30 cellular contexts compared by ENCODE assay signal in the genomic region with DNA sequence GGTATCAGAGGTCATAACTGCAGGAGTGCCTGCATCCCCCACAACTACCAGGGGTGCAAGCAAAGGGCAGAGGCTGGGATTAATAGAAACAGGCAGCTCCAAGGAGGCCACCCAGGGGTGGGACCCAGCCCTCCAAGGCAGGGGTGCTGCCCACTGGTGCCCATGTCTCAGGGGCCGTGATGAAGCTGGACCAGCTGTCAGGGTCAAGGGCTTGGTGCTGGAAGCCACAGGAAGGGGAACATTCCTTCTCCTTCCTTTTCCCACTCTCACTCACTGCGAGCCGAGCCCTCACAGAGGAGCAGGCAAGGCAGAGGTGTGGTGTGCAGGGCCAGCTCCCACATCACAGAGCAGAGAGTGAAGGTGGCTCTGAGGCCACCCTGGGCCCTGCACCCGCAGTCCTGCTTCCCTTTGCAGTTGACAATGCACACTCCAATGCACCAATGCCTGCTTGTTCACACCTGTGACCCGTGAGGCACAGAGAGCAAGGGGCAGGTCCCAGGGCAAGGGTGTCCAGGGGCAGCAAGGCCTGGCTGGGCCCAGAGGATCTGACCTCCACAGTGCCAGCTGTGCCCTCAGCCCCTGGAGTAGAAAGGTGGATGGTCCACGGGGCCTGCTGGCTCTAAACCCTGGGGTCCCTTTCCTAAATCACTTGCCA. TPM values are rescaled to one million over a fixed set of nuclear protein-coding genes. Genes with fewer than 3 reads are reported as not detected.
"Had no signal": no experiment of that assay in that cellular context is flagged by ENCODE, and none has a peak within 500 bp of the region (broad histone marks: within the 10 kb centered on the region; RNA-seq: fewer than 3 reads in every experiment).

No MANE protein-coding gene starts in this region.

- H3K27me3 ChIP-seq: ascending aorta, body of pancreas, MG63 had no signal

- H3K4me1 ChIP-seq: ascending aorta had no signal

- H3K36me3 Mint-ChIP-seq: activated CD4-positive, alpha-beta memory T cell treated with anti-CD3 and anti-CD28 coated beads for 36 hours; activated naive CD4-positive, alpha-beta T cell treated with anti-CD3 and anti-CD28 coated beads, Interleukin-2, amount 50 U/mL, for 72 hours; WTC11 had no signal

- ATAC-seq: activated naive CD4-positive, alpha-beta T cell treated with anti-CD3 and anti-CD28 coated beads, Interleukin-2, amount 50 U/mL, for 72 hours; activated naive CD8-positive, alpha-beta T cell treated with anti-CD3 and anti-CD28 coated beads, Interleukin-2, amount 50 U/mL, for 24 hours; activated T-cell treated with anti-CD3 and anti-CD28 coated beads, Interleukin-2, amount 50 U/mL, for 4 hours; body of pancreas; Panc1; T-helper 17 cell; WTC11 had no signal

- H3K4me3 Mint-ChIP-seq: activated CD4-positive, alpha-beta memory T cell treated with anti-CD3 and anti-CD28 coated beads for 36 hours; activated CD4-positive, alpha-beta T cell treated with anti-CD3 and anti-CD28 coated beads, Interleukin-2, amount 10 ng/mL, durations not matched to agents 24 days and 14 days; activated naive CD8-positive, alpha-beta T cell treated with anti-CD3 and anti-CD28 coated beads, Interleukin-2, amount 50 U/mL, for 24 hours; activated T-cell treated with anti-CD3 and anti-CD28 coated beads, Interleukin-2, amount 50 U/mL, for 4 hours; T-helper 17 cell; WTC11 had no signal

- H3K9me3 ChIP-seq: ascending aorta, body of pancreas, MG63 had no signal

- DNase-seq: activated CD4-positive, alpha-beta memory T cell treated with anti-CD3 and anti-CD28 coated beads for 36 hours; activated CD4-positive, alpha-beta T cell treated with anti-CD3 and anti-CD28 coated beads for 1 hour; activated CD4-positive, alpha-beta T cell treated with anti-CD3 and anti-CD28 coated beads, Interleukin-2, amount 10 ng/mL, durations not matched to agents 24 days and 14 days; activated CD8-positive, alpha-beta memory T cell treated with anti-CD3 and anti-CD28 coated beads for 24 hours; activated effector memory CD4-positive, alpha-beta T cell treated with anti-CD3 and anti-CD28 coated beads, Interleukin-2, amount 50 U/mL, for 16 hours; activated naive CD4-positive, alpha-beta T cell treated with Interleukin-2 at 50 U/mL for 16 hours; activated naive CD8-positive, alpha-beta T cell treated with anti-CD3 and anti-CD28 coated beads, Interleukin-2, amount 50 U/mL, for 24 hours; activated T-cell treated with anti-CD3 and anti-CD28 coated beads, Interleukin-2, amount 50 U/mL, for 4 hours; amniotic stem cell; body of pancreas; MG63; MV-4-11; NCI-H1105; NCI-H1436; NCI-H1694 treated with DMSO at 0.1 percent for 48 hours; NCI-H2081; NCI-H446; NCI-H524 treated with DMSO at 0.1 percent for 48 hours; NCI-H774; OCI-M1; SHP77 treated with DMSO at 0.1 percent for 48 hours; T-helper 17 cell; T-helper 9 cell had no signal

- H3K4me3 ChIP-seq: ascending aorta, body of pancreas, MG63 had no signal

- H3K27ac Mint-ChIP-seq: activated CD4-positive, alpha-beta memory T cell treated with anti-CD3 and anti-CD28 coated beads for 36 hours; activated CD4-positive, alpha-beta T cell treated with anti-CD3 and anti-CD28 coated beads, Interleukin-2, amount 10 ng/mL, durations not matched to agents 24 days and 14 days; activated naive CD8-positive, alpha-beta T cell treated with anti-CD3 and anti-CD28 coated beads, Interleukin-2, amount 50 U/mL, for 24 hours; T-helper 17 cell; WTC11 had no signal

- H3K4me1 Mint-ChIP-seq: activated CD4-positive, alpha-beta T cell treated with anti-CD3 and anti-CD28 coated beads, Interleukin-2, amount 10 ng/mL, durations not matched to agents 24 days and 14 days; activated naive CD8-positive, alpha-beta T cell treated with anti-CD3 and anti-CD28 coated beads, Interleukin-2, amount 50 U/mL, for 24 hours had no signal

- H3K27ac ChIP-seq: ascending aorta, body of pancreas, RWPE1 had no signal

- H3K9me3 Mint-ChIP-seq: activated CD4-positive, alpha-beta memory T cell treated with anti-CD3 and anti-CD28 coated beads for 36 hours; activated naive CD4-positive, alpha-beta T cell treated with anti-CD3 and anti-CD28 coated beads, Interleukin-2, amount 50 U/mL, for 72 hours; activated naive CD8-positive, alpha-beta T cell treated with anti-CD3 and anti-CD28 coated beads, Interleukin-2, amount 50 U/mL, for 24 hours; activated T-cell treated with anti-CD3 and anti-CD28 coated beads, Interleukin-2, amount 50 U/mL, for 4 hours had no signal

- H3K36me3 ChIP-seq: ascending aorta, MG63 had no signal

RNA-seq across cellular contexts. Expression of a gene that starts 28.7 kb away (rescaled TPM):
- total RNA-seq: activated CD4-positive, alpha-beta memory T cell treated with anti-CD3 and anti-CD28 coated beads for 36 hours; activated CD4-positive, alpha-beta T cell treated with anti-CD3 and anti-CD28 coated beads, Interleukin-2, amount 10 ng/mL, durations not matched to agents 24 days and 14 days; activated naive CD4-positive, alpha-beta T cell treated with anti-CD3 and anti-CD28 coated beads, Interleukin-2, amount 50 U/mL, for 72 hours; T-helper 17 cell had no signal

RNA-seq across cellular contexts. Expression of a gene that starts 50.6 kb away (rescaled TPM):
- total RNA-seq: activated CD4-positive, alpha-beta memory T cell treated with anti-CD3 and anti-CD28 coated beads for 36 hours; activated CD4-positive, alpha-beta T cell treated with anti-CD3 and anti-CD28 coated beads, Interleukin-2, amount 10 ng/mL, durations not matched to agents 24 days and 14 days; activated naive CD4-positive, alpha-beta T cell treated with anti-CD3 and anti-CD28 coated beads, Interleukin-2, amount 50 U/mL, for 72 hours; activated T-cell treated with anti-CD3 and anti-CD28 coated beads, Interleukin-2, amount 50 U/mL, for 4 hours; ascending aorta; body of pancreas; bronchial epithelial cell; SK-MEL-5; T-helper 17 cell; WTC11 had no signal
